In the genomic region with DNA sequence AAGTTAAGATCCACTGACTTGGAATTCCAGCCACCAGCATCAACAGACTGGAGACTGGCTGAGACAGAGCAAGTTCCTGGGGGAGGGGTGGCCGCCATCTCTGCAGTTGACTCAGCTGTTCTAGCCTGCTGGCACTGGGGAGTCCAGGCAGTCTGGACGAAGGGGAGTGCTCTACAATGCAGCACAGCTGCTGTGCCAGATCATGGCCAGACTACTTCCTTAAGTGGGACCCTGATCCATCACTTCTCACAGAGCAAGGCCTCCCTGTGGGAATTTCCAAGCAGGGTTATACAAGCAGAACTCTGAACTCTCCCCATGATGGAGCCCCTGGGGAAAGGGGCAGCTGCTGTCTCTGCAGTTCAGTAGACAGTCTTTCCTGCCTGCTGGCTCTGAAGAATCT, we compare ENCODE assay signal across 1 cellular context.
TF ChIP-seq lines count a peak whose summit lies in the region.

No MANE protein-coding gene starts in this region.

TF ChIP-seq in IMR-90, 13 proteins besides CTCF, POLR2A, EP300 and RAD21 (continued from another document):
- TF ChIP-seq MAFK (IDR thresholded peaks at IDR 0.05; ENCODE audit: low read depth, low read length) (peak; percentile 63; the same call in 1 of the 2 replicates), SMC3 (IDR thresholded peaks at IDR 0.05; ENCODE audit: low read depth, low read length) (no peak)
